In genomic region chr5:139446956-139447779, GRCh38 we compare ENCODE assay signal across 13 cellular contexts. TPM values are rescaled to one million over a fixed set of nuclear protein-coding genes. Genes with fewer than 3 reads are reported as not detected.
DNase-seq lines count a peak whose midpoint lies in the region; ATAC-seq and TF ChIP-seq lines count a peak whose summit lies in the region.
"Had no signal": no experiment of that assay in that cellular context is flagged by ENCODE, and none has a peak within 500 bp of the region (broad histone marks: within the 10 kb centered on the region; RNA-seq: fewer than 3 reads in every experiment).

No MANE protein-coding gene starts in this region.

- peak; percentile 81 for ATAC-seq in HG02884 (IDR thresholded peaks at IDR 0.05; ENCODE audit: unreplicated experiment)
- ATAC-seq in activated naive CD4-positive, alpha-beta T cell treated with anti-CD3 and anti-CD28 coated beads, Interleukin-2, amount 50 U/mL, for 72 hours: peak; percentile 86
- ATAC-seq: CD8-positive, alpha-beta T cell had no signal

- H3K4me1 ChIP-seq in suprapubic skin: peaks cover 12% of the 10 kb centered on the region

- peaks cover 3 to 19% of the 10 kb centered on the region in 2 donors for H3K9me3 Mint-ChIP-seq in activated naive CD4-positive, alpha-beta T cell treated with anti-CD3 and anti-CD28 coated beads, Interleukin-2, amount 50 U/mL, for 72 hours
- H3K9me3 Mint-ChIP-seq: activated naive CD8-positive, alpha-beta T cell treated with anti-CD3 and anti-CD28 coated beads, Interleukin-2, amount 10 ng/mL, durations not matched to agents 7 days and 5 days; CD8-positive, alpha-beta T cell had no signal

- H3K27me3 ChIP-seq in suprapubic skin: no peaks in the 10 kb centered on the region

- TF ChIP-seq CTCF in suprapubic skin (IDR thresholded peaks at IDR 0.05): no peak

- H3K27ac Mint-ChIP-seq in activated naive CD4-positive, alpha-beta T cell treated with anti-CD3 and anti-CD28 coated beads, Interleukin-2, amount 50 U/mL, for 72 hours: peak overlapping the region; percentile 98 to 99
- H3K27ac Mint-ChIP-seq: activated naive CD8-positive, alpha-beta T cell treated with anti-CD3 and anti-CD28 coated beads, Interleukin-2, amount 10 ng/mL, durations not matched to agents 7 days and 5 days; CD8-positive, alpha-beta T cell had no signal

- no peak for TF ChIP-seq EP300 in suprapubic skin (IDR thresholded peaks at IDR 0.05)

- H3K27ac ChIP-seq in suprapubic skin: peak overlapping the region; percentile 24

- H3K4me3 ChIP-seq in suprapubic skin: no peak overlapping the region

- no peaks in the 10 kb centered on the region for H3K36me3 ChIP-seq in suprapubic skin

- 57% methylated on average over 5 of the region's 5 CpGs for WGBS in suprapubic skin

- TF ChIP-seq POLR2A in suprapubic skin (IDR thresholded peaks at IDR 0.05): no peak

- peak; percentile 56 for DNase-seq in stimulated activated CD4-positive, alpha-beta T cell treated with anti-CD3 and anti-CD28 coated beads, Interleukin-1b, Interleukin-23, amount 100 ng/mL, for 48 hours
- DNase-seq in stimulated activated CD4-positive, alpha-beta T cell treated with anti-CD3 and anti-CD28 coated beads, Interleukin-12 subunit alpha, Interleukin-12 subunit beta, amount 100 ng/mL, for 4 hours: no peak
- DNase-seq in activated naive CD4-positive, alpha-beta T cell treated with anti-CD3 and anti-CD28 coated beads, Interleukin-2, amount 50 U/mL, for 72 hours (ENCODE audit: low spot score in 2 of 2): peak; percentile 60 to 72
- DNase-seq in suprapubic skin (ENCODE audit: low spot score in 2 of 2): no peak
- no peak for DNase-seq in amygdala (lab: John Stamatoyannopoulos, UW)
- DNase-seq in NCI-H1105 (lab: John Stamatoyannopoulos, UW): no peak
- DNase-seq in NCI-H2196 treated with DMSO at 0.1 percent for 48 hours (lab: John Stamatoyannopoulos, UW; ENCODE audit: unreplicated experiment): no peak
- DNase-seq: activated naive CD8-positive, alpha-beta T cell treated with anti-CD3 and anti-CD28 coated beads, Interleukin-2, amount 10 ng/mL, durations not matched to agents 7 days and 5 days; CD8-positive, alpha-beta T cell; foreskin melanocyte; SIG-M5 had no signal

- peaks cover 20 to 32% of the 10 kb centered on the region in 2 donors for H3K36me3 Mint-ChIP-seq in activated naive CD4-positive, alpha-beta T cell treated with anti-CD3 and anti-CD28 coated beads, Interleukin-2, amount 50 U/mL, for 72 hours
- H3K36me3 Mint-ChIP-seq: activated naive CD8-positive, alpha-beta T cell treated with anti-CD3 and anti-CD28 coated beads, Interleukin-2, amount 10 ng/mL, durations not matched to agents 7 days and 5 days; CD8-positive, alpha-beta T cell had no signal

- H3K9me3 ChIP-seq in suprapubic skin: no peaks in the 10 kb centered on the region

RNA-seq across cellular contexts. Expression of gene DNAJC18, which starts 7.8 kb away (rescaled TPM):
- total RNA-seq in activated naive CD4-positive, alpha-beta T cell treated with anti-CD3 and anti-CD28 coated beads, Interleukin-2, amount 50 U/mL, for 72 hours: 10 to 100 TPM; 13.5 to 47.3 TPM
- 1 to 10 TPM; 2.2 to 7.2 (median 2.9) TPM for total RNA-seq in suprapubic skin

RNA-seq across cellular contexts. Expression of gene ECSCR, which starts 15.4 kb away (rescaled TPM):
- total RNA-seq in activated naive CD4-positive, alpha-beta T cell treated with anti-CD3 and anti-CD28 coated beads, Interleukin-2, amount 50 U/mL, for 72 hours: 1 to 10 TPM in 1 of 2 donors, not detected in 1; 1.9 TPM
- 10 to 100 TPM in 2 of 4 donors, 1 to 10 TPM in 2; 4.2 to 16.6 (median 9.4) TPM for total RNA-seq in suprapubic skin
- total RNA-seq: activated naive CD8-positive, alpha-beta T cell treated with anti-CD3 and anti-CD28 coated beads, Interleukin-2, amount 10 ng/mL, durations not matched to agents 7 days and 5 days; CD8-positive, alpha-beta T cell had no signal

RNA-seq across cellular contexts. Expression of gene SMIM33, which starts 23.6 kb away (rescaled TPM):
- under 1 TPM; 0.11 to 0.53 TPM for total RNA-seq in activated naive CD4-positive, alpha-beta T cell treated with anti-CD3 and anti-CD28 coated beads, Interleukin-2, amount 50 U/mL, for 72 hours
- total RNA-seq in suprapubic skin: not detected
- total RNA-seq: CD8-positive, alpha-beta T cell; H1 had no signal

RNA-seq across cellular contexts. Expression of gene STING1, which starts 35.4 kb away (rescaled TPM):
- total RNA-seq in activated naive CD4-positive, alpha-beta T cell treated with anti-CD3 and anti-CD28 coated beads, Interleukin-2, amount 50 U/mL, for 72 hours: 100 to 1,000 TPM; 128 to 254 TPM
- total RNA-seq in suprapubic skin: 10 to 100 TPM; 11.3 to 20.3 (median 14.8) TPM

RNA-seq across cellular contexts. Expression of gene SPATA24, which starts 43.3 kb away (rescaled TPM):
- 1 to 10 TPM; 6.8 to 8.9 TPM for total RNA-seq in activated naive CD4-positive, alpha-beta T cell treated with anti-CD3 and anti-CD28 coated beads, Interleukin-2, amount 50 U/mL, for 72 hours
- total RNA-seq in suprapubic skin: 1 to 10 TPM in 3 of 4 donors, not detected in 1; 1.3 to 2.2 (median 1.4) TPM

Comparison
In these comparisons a context has a peak if more than half of its experiments do, and no peak if none do; other contexts are left out.
1. DNase-seq: peak in stimulated activated CD4-positive, alpha-beta T cell treated with anti-CD3 and anti-CD28 coated beads, Interleukin-1b, Interleukin-23, amount 100 ng/mL, for 48 hours (single experiment) and activated naive CD4-positive, alpha-beta T cell treated with anti-CD3 and anti-CD28 coated beads, Interleukin-2, amount 50 U/mL, for 72 hours (2 of 2); none in stimulated activated CD4-positive, alpha-beta T cell treated with anti-CD3 and anti-CD28 coated beads, Interleukin-12 subunit alpha, Interleukin-12 subunit beta, amount 100 ng/mL, for 4 hours (single experiment), suprapubic skin (0 of 2), amygdala (0 of 56), NCI-H1105 (single experiment) and NCI-H2196 treated with DMSO at 0.1 percent for 48 hours (single experiment).